In the genomic region with DNA sequence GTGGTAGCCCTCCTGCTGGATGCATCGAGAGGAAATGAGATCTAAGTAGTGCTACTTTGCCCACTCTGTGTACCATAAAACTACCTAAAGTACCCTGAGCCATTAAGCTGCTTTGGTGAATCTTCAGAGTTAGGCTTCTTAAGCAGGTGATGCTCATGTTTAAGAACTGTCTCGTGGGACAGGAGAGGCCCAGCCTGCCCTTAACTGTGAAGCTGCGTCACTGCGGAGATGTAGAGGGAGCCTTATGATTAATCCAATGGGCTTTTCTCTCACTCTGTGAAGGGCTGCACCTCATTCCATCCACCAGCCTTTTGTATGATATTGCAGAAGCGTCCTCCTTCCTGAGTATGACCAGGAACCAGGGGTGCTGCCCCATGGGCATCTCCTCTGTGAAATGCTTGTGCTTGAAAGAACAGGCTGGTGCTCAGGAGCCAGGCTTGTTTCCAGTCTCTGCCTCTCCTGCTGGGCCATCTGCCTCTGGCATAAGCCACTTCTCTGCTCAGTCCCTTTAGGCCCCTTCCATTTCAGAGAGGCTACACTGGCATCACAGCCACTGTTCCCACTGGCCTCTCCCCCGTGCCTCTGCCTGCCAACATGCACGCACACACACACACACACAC, we compare ENCODE assay signal across 29 cellular contexts. TPM values are rescaled to one million over a fixed set of nuclear protein-coding genes. Genes with fewer than 3 reads are reported as not detected.
"Had no signal": no experiment of that assay in that cellular context is flagged by ENCODE, and none has a peak within 500 bp of the region (broad histone marks: within the 10 kb centered on the region; RNA-seq: fewer than 3 reads in every experiment).

No MANE protein-coding gene starts in this region.

- H3K9me3 ChIP-seq: lower lobe of right lung, sigmoid colon, transverse colon had no signal

- ATAC-seq: activated CD4-positive, CD25-positive, alpha-beta regulatory T cell treated with anti-CD3 and anti-CD28 coated beads, Interleukin-2, amount 50 U/mL, for 24 hours; activated naive CD8-positive, alpha-beta T cell treated with anti-CD3 and anti-CD28 coated beads, Interleukin-2, amount 50 U/mL, for 24 hours; activated T-cell treated with anti-CD3 and anti-CD28 coated beads, Interleukin-2, amount 50 U/mL, for 72 hours; left lobe of liver; lower lobe of right lung; naive thymus-derived CD4-positive, alpha-beta T cell had no signal

- H3K27me3 ChIP-seq: neural progenitor cell had no signal

- H3K4me1 ChIP-seq: neural progenitor cell, sigmoid colon had no signal

- H3K27ac ChIP-seq: foreskin keratinocyte, hepatocyte, lower lobe of right lung, neural progenitor cell, sigmoid colon, transverse colon had no signal

- H3K36me3 ChIP-seq: lower lobe of right lung, neural progenitor cell, sigmoid colon, transverse colon had no signal

- H3K4me3 ChIP-seq: hepatocyte, lower lobe of right lung, neural progenitor cell, sigmoid colon, smooth muscle cell, transverse colon had no signal

- DNase-seq: activated CD4-positive, alpha-beta memory T cell treated with anti-CD3 and anti-CD28 coated beads, Interleukin-2, amount 10 ng/mL, durations not matched to agents 7 days and 5 days; activated CD4-positive, alpha-beta T cell treated with anti-CD3 and anti-CD28 coated beads, Interleukin-2, amount 10 ng/mL, durations not matched to agents 24 days and 14 days; activated effector memory CD4-positive, alpha-beta T cell treated with Interleukin-2 at 50 U/mL for 16 hours; activated naive CD4-positive, alpha-beta T cell treated with anti-CD3 and anti-CD28 coated beads, Interleukin-2, amount 10 ng/mL, durations not matched to agents 7 days and 5 days; activated naive CD8-positive, alpha-beta T cell treated with anti-CD3 and anti-CD28 coated beads, Interleukin-2, amount 50 U/mL, for 24 hours; activated T-cell treated with anti-CD3 and anti-CD28 coated beads, Interleukin-2, amount 50 U/mL, for 72 hours; effector CD4-positive, alpha-beta T cell; erythroblast; glutamatergic neuron; immature natural killer cell; lower lobe of right lung; naive thymus-derived CD4-positive, alpha-beta T cell; retina; sigmoid colon; stimulated activated CD4-positive, alpha-beta T cell treated with anti-CD3 and anti-CD28 coated beads, Interleukin-15, amount 100 ng/mL, for 24 hours; stimulated activated CD4-positive, alpha-beta T cell treated with anti-CD3 and anti-CD28 coated beads, Interleukin-2, amount 100 ng/mL, for 48 hours; stimulated activated CD8-positive, alpha-beta memory T cell treated with anti-CD3 and anti-CD28 coated beads, Interleukin-4, amount 100 ng/mL, for 48 hours; stimulated activated naive B cell treated with anti-CD40 and anti-IgM and Interleukin-4, amounts not matched to agents 10 μg/mL and 1 μg/mL and 100 μg/mL, for 72 hours; transverse colon had no signal

RNA-seq across cellular contexts. Expression of gene CCDC177, which starts 6.8 kb away (rescaled TPM):
- total RNA-seq: activated CD4-positive, alpha-beta memory T cell treated with anti-CD3 and anti-CD28 coated beads, Interleukin-2, amount 10 ng/mL, durations not matched to agents 7 days and 5 days; activated CD4-positive, alpha-beta T cell treated with anti-CD3 and anti-CD28 coated beads, Interleukin-2, amount 10 ng/mL, durations not matched to agents 24 days and 14 days; activated T-cell treated with anti-CD3 and anti-CD28 coated beads, Interleukin-2, amount 50 U/mL, for 72 hours; fibroblast of lung; foreskin keratinocyte; lower lobe of right lung; mesenteric fat pad; naive thymus-derived CD4-positive, alpha-beta T cell; osteoblast; posterior vena cava; sigmoid colon; smooth muscle cell; transverse colon had no signal
